Comparison of ENCODE assay signal across 19 cellular contexts in genomic region chr1:155077346-155077745, GRCh38. TPM values are rescaled to one million over a fixed set of nuclear protein-coding genes. Genes with fewer than 3 reads are reported as not detected.
DNase-seq lines count a peak whose midpoint lies in the region; ATAC-seq, FAIRE-seq and TF ChIP-seq lines count a peak whose summit lies in the region.
"Had no signal": no experiment of that assay in that cellular context is flagged by ENCODE, and none has a peak within 500 bp of the region (broad histone marks: within the 10 kb centered on the region; RNA-seq: fewer than 3 reads in every experiment).

No MANE protein-coding gene starts in this region.

- H3K27ac Mint-ChIP-seq in CD4-positive, CD25-positive, alpha-beta regulatory T cell = no peak overlapping the region
- H3K27ac Mint-ChIP-seq in IgD-negative memory B cell = peak overlapping the region in 2 of 3 donors; percentile 4 to 9
- H3K27ac Mint-ChIP-seq in neural crest cell (ENCODE audit: unreplicated experiment) = no peak overlapping the region

- H3K79me2 ChIP-seq in H1 (ENCODE audit: control insufficient read depth in 1 of 2, insufficient read depth in 2 of 2, low read length in 2 of 2) = no peaks in the 10 kb centered on the region

- TF ChIP-seq EP300 in H1 (IDR thresholded peaks at IDR 0.05; ENCODE audit: borderline replicate concordance in 1 of 2, low read depth in 2 of 2, low read length in 2 of 2) (no peak), gastroesophageal sphincter (IDR thresholded peaks at IDR 0.05) (no peak)

- no peaks in the 10 kb centered on the region for H3K36me3 Mint-ChIP-seq in CD4-positive, CD25-positive, alpha-beta regulatory T cell
- H3K36me3 Mint-ChIP-seq in IgD-negative memory B cell (no peaks in the 10 kb centered on the region), neural crest cell (ENCODE audit: low read depth) (no peaks in the 10 kb centered on the region)

- no peak overlapping the region for H2BK5ac ChIP-seq in H1 (ENCODE audit: low read depth, low read length)
- H2BK5ac ChIP-seq in mesenchymal stem cell (ENCODE audit: low read depth, low read length, poor library complexity, severe bottlenecking) = no peak overlapping the region

- ATAC-seq in CD4-positive, CD25-positive, alpha-beta regulatory T cell (ENCODE audit: low read depth in 2 of 2) = no peak
- ATAC-seq in gastroesophageal sphincter = no peak
- ATAC-seq: right lobe of liver had no signal

- peaks cover 0 to 8% of the 10 kb centered on the region in 2 experiments for H4K20me1 ChIP-seq in H1 (replicated peaks in 1 of 2; ENCODE audit: control insufficient read depth in 1 of 2, insufficient read depth in 2 of 2, low read length in 2 of 2)

- H3K27me3 Mint-ChIP-seq in CD4-positive, CD25-positive, alpha-beta regulatory T cell = peaks cover 41% of the 10 kb centered on the region
- H3K27me3 Mint-ChIP-seq in IgD-negative memory B cell (peaks cover 19% of the 10 kb centered on the region), neural crest cell (ENCODE audit: low read depth) (peaks cover 58% of the 10 kb centered on the region)

- no peak overlapping the region for H2BK20ac ChIP-seq in H1 (ENCODE audit: low read length)

- H3K36me3 ChIP-seq in CD4-positive, CD25-positive, alpha-beta regulatory T cell (ENCODE audit: control insufficient read depth, insufficient read depth, low read length) = no peaks in the 10 kb centered on the region
- H3K36me3 ChIP-seq in H1 (ENCODE audit: control insufficient read depth in 2 of 4, insufficient read depth in 4 of 4, low read length in 3 of 4) = no peaks in the 10 kb centered on the region
- H3K36me3 ChIP-seq in mesenchymal stem cell (ENCODE audit: control insufficient read depth in 1 of 2, insufficient read depth in 2 of 2, low read depth in 1 of 2, low read length in 2 of 2) = no peaks in the 10 kb centered on the region
- H3K36me3 ChIP-seq in gastroesophageal sphincter = no peaks in the 10 kb centered on the region
- H3K36me3 ChIP-seq: ascending aorta, right lobe of liver had no signal

- no peak overlapping the region for H2BK120ac ChIP-seq in H1 (replicated peaks; ENCODE audit: low read depth, low read length)
- H2BK120ac ChIP-seq in mesenchymal stem cell (ENCODE audit: low read depth, low read length) = no peak overlapping the region

- H4K5ac ChIP-seq in H1 (ENCODE audit: insufficient read length, low read depth, low read length) = no peak overlapping the region

- H3K79me1 ChIP-seq in H1 (ENCODE audit: low read depth, low read length) (no peaks in the 10 kb centered on the region), mesenchymal stem cell (replicated peaks; ENCODE audit: low read length, poor library complexity, severe bottlenecking) (no peaks in the 10 kb centered on the region)

- no peak for TF ChIP-seq RAD21 in H1 (IDR thresholded peaks at IDR 0.05 in 1 of 2, conservative IDR thresholded peaks at IDR 0.05 in 1 of 2; ENCODE audit: low read depth in 2 of 2, low read length in 2 of 2)

- peaks cover 0 to 4% (median 0%) of the 10 kb centered on the region in 7 donors for H3K9me3 Mint-ChIP-seq in CD4-positive, CD25-positive, alpha-beta regulatory T cell
- H3K9me3 Mint-ChIP-seq in IgD-negative memory B cell (peaks cover 0 to 1% (median 0%) of the 10 kb centered on the region in 3 donors), neural crest cell (no peaks in the 10 kb centered on the region)

- H3K9ac ChIP-seq in H1 (replicated peaks in 1 of 4; ENCODE audit: extremely low read depth in 1 of 4, low read depth in 3 of 4, low read length in 3 of 4) (no peak overlapping the region), mesenchymal stem cell (ENCODE audit: low read length) (no peak overlapping the region)

- H3K9me3 ChIP-seq in CD4-positive, CD25-positive, alpha-beta regulatory T cell (ENCODE audit: control insufficient read depth in 2 of 2, low read length in 2 of 2) = no peaks in the 10 kb centered on the region
- no peaks in the 10 kb centered on the region for H3K9me3 ChIP-seq in H1 (ENCODE audit: insufficient read depth in 2 of 2, low read depth in 1 of 2, low read length in 1 of 2)
- H3K9me3 ChIP-seq in mesenchymal stem cell (ENCODE audit: control insufficient read depth, low read length) = no peaks in the 10 kb centered on the region
- H3K9me3 ChIP-seq in gastroesophageal sphincter = no peaks in the 10 kb centered on the region
- H3K9me3 ChIP-seq: ascending aorta, right lobe of liver had no signal

- H4K8ac ChIP-seq in H1 (ENCODE audit: extremely low read depth, insufficient read depth, low read length) (no peak overlapping the region), mesenchymal stem cell (ENCODE audit: low read length) (no peak overlapping the region)

- H3K4me2 ChIP-seq in H1 (ENCODE audit: insufficient read depth in 1 of 2, low read depth in 2 of 2, low read length in 2 of 2) (no peak overlapping the region; a peak in 1 of 4 replicates), mesenchymal stem cell (ENCODE audit: low read length, poor library complexity, severe bottlenecking) (no peak overlapping the region)

- no peak for TF ChIP-seq POLR2A in H1 (IDR thresholded peaks at IDR 0.05; ENCODE audit: control extremely low read depth in 1 of 2, low read depth in 2 of 2, low read length in 2 of 2)
- TF ChIP-seq POLR2A in gastroesophageal sphincter (IDR thresholded peaks at IDR 0.05) = no peak

- 87% methylated on average over 3 of the region's 3 CpGs; no CpG with 5 or more reads in 1 of the 2 experiments for WGBS in H1 (ENCODE audit: extremely low coverage in 1 of 2, insufficient coverage in 1 of 2, insufficient read length in 1 of 2, insufficient replicate concordance in 2 of 2, low coverage in 1 of 2, low lambda C conversion rate in 2 of 2, missing lambda C conversion rate in 1 of 2), 2 experiments
- WGBS in mesenchymal stem cell = 94% methylated on average over 3 of the region's 3 CpGs
- 83% methylated on average over 2 of the region's 3 CpGs; no CpG with 5 or more reads in 1 of the 2 donors for WGBS in gastroesophageal sphincter (ENCODE audit: low coverage in 1 of 2), 2 donors

- peak overlapping the region; percentile 77; the same call in 1 of the 2 replicates for H2BK15ac ChIP-seq in H1 (ENCODE audit: low read length)
- no peak overlapping the region for H2BK15ac ChIP-seq in mesenchymal stem cell (ENCODE audit: low read depth, poor library complexity, severe bottlenecking)

- H3K14ac ChIP-seq in H1 (ENCODE audit: insufficient read length) = no peak overlapping the region
- no peak overlapping the region for H3K14ac ChIP-seq in mesenchymal stem cell (ENCODE audit: low read length in 2 of 2)

- peak overlapping the region; percentile 4 to 68 (median 60) for H3K4me3 Mint-ChIP-seq in CD4-positive, CD25-positive, alpha-beta regulatory T cell
- H3K4me3 Mint-ChIP-seq in IgD-negative memory B cell (peak overlapping the region in 2 of 4 donors; percentile 34 to 50), neural crest cell (peak overlapping the region; percentile 78)

- H3K4me3 ChIP-seq in CD4-positive, CD25-positive, alpha-beta regulatory T cell (ENCODE audit: low read depth, low read length) = no peak overlapping the region
- H3K4me3 ChIP-seq in H1 (ENCODE audit: extremely low read depth in 1 of 4, insufficient read depth in 2 of 4, low read depth in 3 of 4, low read length in 4 of 4) (no peak overlapping the region), mesenchymal stem cell (ENCODE audit: insufficient read depth in 1 of 2, low read depth in 1 of 2, low read length in 2 of 2) (no peak overlapping the region), gastroesophageal sphincter (no peak overlapping the region)
- H3K4me3 ChIP-seq: ascending aorta, coronary artery, right lobe of liver had no signal

- no peak for DNase-seq in CD4-positive, CD25-positive, alpha-beta regulatory T cell
- no peak for DNase-seq in H1 (ENCODE audit: low read depth in 1 of 2, low spot score in 2 of 2)
- DNase-seq in neural crest cell (ENCODE audit: low read depth, low spot score) = no peak
- no peak for DNase-seq in OCI-M2 (lab: John Stamatoyannopoulos, UW; ENCODE audit: unreplicated experiment)
- DNase-seq in mesenchymal stem cell = no peak
- DNase-seq in SK-N-DZ (ENCODE audit: low spot score) = no peak
- DNase-seq: activated gamma-delta T cell treated with Interleukin-2 at 50 U/mL for 16 hours, DMS79, KBM-7, NCI-H1105 treated with DMSO at 0.1 percent for 48 hours, nucleus accumbens, right lobe of liver, SHP77, substantia nigra had no signal

- H2AFZ ChIP-seq in H1 (ENCODE audit: low read length) (no peak overlapping the region), mesenchymal stem cell (ENCODE audit: low read depth, low read length) (no peak overlapping the region)

- POLR2A ChIA-PET in H1 (lab: Charles Lee; ENCODE audit: partially characterized antibody) = interaction anchor here (1.7 to 2.6 kb wide), 4 partner anchors 14 to 83 kb away, joined by 4 to 18 read pairs (median 7); partner anchors contain the start of gene EFNA4

- H3K23ac ChIP-seq in H1 (ENCODE audit: insufficient read length) (no peak overlapping the region), mesenchymal stem cell (ENCODE audit: low read length in 2 of 2) (peak overlapping the region in 1 of 2 experiments; percentile 18)

- FAIRE-seq in H1 (lab: Jason Lieb, UNC) = no peak

- CTCF ChIA-PET in H1 (lab: Charles Lee; ENCODE audit: partially characterized antibody) = interaction anchor here (0.6 to 33.9 kb wide), 4 partner anchors 9 to 71 kb away, joined by 3 to 907 read pairs (median 18); partner anchors contain the start of genes ADAM15 and EFNA4

- H3K4me1 ChIP-seq in CD4-positive, CD25-positive, alpha-beta regulatory T cell (ENCODE audit: control insufficient read depth, insufficient read depth, low read length, poor library complexity, severe bottlenecking) = peaks cover 44% of the 10 kb centered on the region
- peaks cover 4 to 31% (median 19%) of the 10 kb centered on the region in 4 experiments for H3K4me1 ChIP-seq in H1 (replicated peaks in 1 of 4; ENCODE audit: control insufficient read depth in 3 of 4, insufficient read depth in 4 of 4, low read length in 3 of 4)
- H3K4me1 ChIP-seq in mesenchymal stem cell (ENCODE audit: control insufficient read depth, insufficient read depth, low read depth, low read length) = peaks cover 38% of the 10 kb centered on the region
- peaks cover 11 to 43% (median 40%) of the 10 kb centered on the region in 3 donors for H3K4me1 ChIP-seq in gastroesophageal sphincter

- H3K4ac ChIP-seq in H1 (replicated peaks; ENCODE audit: insufficient read length, low read depth, low read length) (no peak overlapping the region), mesenchymal stem cell (ENCODE audit: low read depth in 1 of 2, low read length in 2 of 2) (no peak overlapping the region)

- H3K18ac ChIP-seq in H1 (ENCODE audit: extremely low read depth, low read length) = no peak overlapping the region
- no peak overlapping the region for H3K18ac ChIP-seq in mesenchymal stem cell (ENCODE audit: low read depth in 1 of 2, low read length in 2 of 2)

- peaks cover 16% of the 10 kb centered on the region; the same call in 1 of the 2 replicates for H3K23me2 ChIP-seq in H1 (ENCODE audit: low read depth, low read length)

- H2AK5ac ChIP-seq in H1 (ENCODE audit: low read depth, low read length) (peak overlapping the region; percentile 41), mesenchymal stem cell (ENCODE audit: low read length, severe bottlenecking) (no peak overlapping the region)

- H3K56ac ChIP-seq in H1 (replicated peaks; ENCODE audit: insufficient read length, low read depth, low read length) = no peak overlapping the region

- H3K27ac ChIP-seq in CD4-positive, CD25-positive, alpha-beta regulatory T cell (ENCODE audit: insufficient read depth, low read length, poor library complexity, severe bottlenecking) = no peak overlapping the region
- H3K27ac ChIP-seq in H1 (ENCODE audit: low read depth, low read length) (no peak overlapping the region), mesenchymal stem cell (ENCODE audit: low read length, poor library complexity, severe bottlenecking) (no peak overlapping the region), gastroesophageal sphincter (no peak overlapping the region)
- H3K27ac ChIP-seq: ascending aorta, coronary artery, right lobe of liver had no signal

- H2BK12ac ChIP-seq in H1 (ENCODE audit: low read depth, low read length) (peak overlapping the region; percentile 75; the same call in 1 of the 2 replicates), mesenchymal stem cell (ENCODE audit: low read length in 2 of 2) (no peak overlapping the region)

- peaks cover 0 to 45% (median 18%) of the 10 kb centered on the region in 4 donors for H3K4me1 Mint-ChIP-seq in CD4-positive, CD25-positive, alpha-beta regulatory T cell
- H3K4me1 Mint-ChIP-seq in IgD-negative memory B cell = peaks cover 16 to 32% (median 25%) of the 10 kb centered on the region in 3 donors
- H3K4me1 Mint-ChIP-seq in neural crest cell = peaks cover 31% of the 10 kb centered on the region

- peaks cover 6% of the 10 kb centered on the region for H3K27me3 ChIP-seq in CD4-positive, CD25-positive, alpha-beta regulatory T cell (ENCODE audit: control insufficient read depth, insufficient read depth, low read length)
- H3K27me3 ChIP-seq in H1 (replicated peaks in 1 of 4; ENCODE audit: control insufficient read depth in 3 of 4, extremely low read depth in 1 of 4, insufficient read depth in 3 of 4, low read length in 3 of 4) (peaks cover 32 to 46% (median 43%) of the 10 kb centered on the region in 4 experiments), mesenchymal stem cell (ENCODE audit: control insufficient read depth in 1 of 2, insufficient read depth in 1 of 2, low read length in 2 of 2) (peaks cover 53 to 73% of the 10 kb centered on the region in 2 experiments), gastroesophageal sphincter (peaks cover 38% of the 10 kb centered on the region)

- TF ChIP-seq CTCF in H1 (IDR thresholded peaks at IDR 0.05; ENCODE audit: control extremely low read depth in 1 of 3, insufficient read depth in 1 of 3, low read depth in 1 of 3, low read length in 3 of 3) = no peak
- TF ChIP-seq CTCF in neural crest cell (conservative IDR thresholded peaks at IDR 0.05) = no peak
- TF ChIP-seq CTCF in gastroesophageal sphincter (IDR thresholded peaks at IDR 0.05) = no peak

- H4K91ac ChIP-seq in H1 (replicated peaks; ENCODE audit: insufficient read length, low read length) = no peak overlapping the region
- H4K91ac ChIP-seq in mesenchymal stem cell (ENCODE audit: low read length) = no peak overlapping the region

RNA-seq across cellular contexts. Expression of gene EFNA3, which starts 1.3 kb away (rescaled TPM):
- total RNA-seq in CD4-positive, CD25-positive, alpha-beta regulatory T cell = 0.52 TPM
- 1 to 10 TPM in 1 of 4 donors, under 1 TPM in 3; 0.42 to 1.2 (median 0.69) TPM for polyA plus RNA-seq in CD4-positive, CD25-positive, alpha-beta regulatory T cell
- polyA plus RNA-seq in IgD-negative memory B cell (1.3 TPM), H1 (2011; rRNA removed) (13.8 and 18.7 TPM in 2 replicates)
- 10.8 and 11.6 TPM in 2 replicates for total RNA-seq in H1 (2021; fragmentation: NEBNext Ultra II Directional; extraction: Animal tissue kit (Norgen Biotek cat#: 25700))
- 9.6 TPM for polyA plus RNA-seq in H1 (2011; cell fraction: cytosol; rRNA removed)
- polyA plus RNA-seq in H1 (2011; cell fraction: nucleus; rRNA removed) = 14.5 TPM
- 7.9 to 16.6 TPM (median 13.5 TPM) in 4 replicates for polyA plus RNA-seq in H1 (2012, experiment 1 of 2)
- polyA plus RNA-seq in H1 (2012, experiment 2 of 2) = 13.4 TPM
- polyA plus RNA-seq in H1 (2013, experiment 1 of 2) = 11.6 TPM
- 10.9 TPM for polyA plus RNA-seq in H1 (2013, experiment 2 of 2)
- polyA minus RNA-seq in H1 (2011; rRNA and poly(A)+ RNA removed) = 5.2 and 7.7 TPM in 2 replicates
- polyA minus RNA-seq in H1 (2011; cell fraction: cytosol; rRNA and poly(A)+ RNA removed) = 2.1 TPM
- 5.4 TPM for polyA minus RNA-seq in H1 (2011; cell fraction: nucleus; rRNA and poly(A)+ RNA removed)
- total RNA-seq in neural crest cell (5.6 and 6.6 TPM in 2 replicates), gastroesophageal sphincter (under 1 TPM in 2 of 4 donors, not detected in 2; 0.27 to 0.77 TPM)
- 0.95 TPM for polyA plus RNA-seq in mesenchymal stem cell (2013, experiment 1 of 2)
- polyA plus RNA-seq in mesenchymal stem cell (2013, experiment 2 of 2) = 1.3 TPM
- 13.3 and 15.9 TPM in 2 replicates for polyA plus RNA-seq in SK-N-DZ (2014; cell fraction: cytosol; rRNA removed)
- polyA plus RNA-seq in SK-N-DZ (2014; cell fraction: nucleus; rRNA removed) = 10.2 and 10.5 TPM in 2 replicates

RNA-seq across cellular contexts. Expression of gene EFNA4, which starts 13.8 kb away (rescaled TPM):
- total RNA-seq in CD4-positive, CD25-positive, alpha-beta regulatory T cell = 6.1 TPM
- 1 to 10 TPM; 2.5 to 5.9 (median 4.2) TPM for polyA plus RNA-seq in CD4-positive, CD25-positive, alpha-beta regulatory T cell
- polyA plus RNA-seq in IgD-negative memory B cell (8.5 TPM), H1 (2011; rRNA removed) (23.2 and 23.9 TPM in 2 replicates)
- total RNA-seq in H1 (2021; fragmentation: NEBNext Ultra II Directional; extraction: Animal tissue kit (Norgen Biotek cat#: 25700)) = 18.5 and 21.9 TPM in 2 replicates
- polyA plus RNA-seq in H1 (2011; cell fraction: cytosol; rRNA removed) = 21.9 TPM
- polyA plus RNA-seq in H1 (2011; cell fraction: nucleus; rRNA removed) = 30.6 TPM
- polyA plus RNA-seq in H1 (2012, experiment 1 of 2) = 19.2 to 24.8 TPM (median 23.5 TPM) in 4 replicates
- polyA plus RNA-seq in H1 (2012, experiment 2 of 2) = 37.0 TPM
- 27.7 TPM for polyA plus RNA-seq in H1 (2013, experiment 1 of 2)
- 31.5 TPM for polyA plus RNA-seq in H1 (2013, experiment 2 of 2)
- polyA minus RNA-seq in H1 (2011; rRNA and poly(A)+ RNA removed) = 13.4 and 16.4 TPM in 2 replicates
- polyA minus RNA-seq in H1 (2011; cell fraction: cytosol; rRNA and poly(A)+ RNA removed) = 10.6 TPM
- polyA minus RNA-seq in H1 (2011; cell fraction: nucleus; rRNA and poly(A)+ RNA removed) = 8.8 TPM
- total RNA-seq in neural crest cell (26.4 and 28.5 TPM in 2 replicates), gastroesophageal sphincter (1 to 10 TPM in 3 of 4 donors, under 1 TPM in 1; 0.81 to 5.8 (median 2.3) TPM)
- polyA plus RNA-seq in mesenchymal stem cell (2013, experiment 1 of 2) = 14.2 TPM
- 14.3 TPM for polyA plus RNA-seq in mesenchymal stem cell (2013, experiment 2 of 2)
- polyA plus RNA-seq in SK-N-DZ (2014; cell fraction: cytosol; rRNA removed) = 12.7 and 13.3 TPM in 2 replicates
- polyA plus RNA-seq in SK-N-DZ (2014; cell fraction: nucleus; rRNA removed) = 9.2 and 10.1 TPM in 2 replicates

RNA-seq across cellular contexts. Expression of gene ADAM15, which starts 26.2 kb away (rescaled TPM):
- 31.5 TPM for total RNA-seq in CD4-positive, CD25-positive, alpha-beta regulatory T cell
- 10 to 100 TPM in 3 of 4 donors, 1 to 10 TPM in 1; 9.8 to 24.7 (median 17.2) TPM for polyA plus RNA-seq in CD4-positive, CD25-positive, alpha-beta regulatory T cell
- polyA plus RNA-seq in IgD-negative memory B cell (8.0 TPM), H1 (2011; rRNA removed) (37.6 and 51.2 TPM in 2 replicates)
- total RNA-seq in H1 (2021; fragmentation: NEBNext Ultra II Directional; extraction: Animal tissue kit (Norgen Biotek cat#: 25700)) = 32.2 and 32.9 TPM in 2 replicates
- 30.7 TPM for polyA plus RNA-seq in H1 (2011; cell fraction: cytosol; rRNA removed)
- 105 TPM for polyA plus RNA-seq in H1 (2011; cell fraction: nucleus; rRNA removed)
- polyA plus RNA-seq in H1 (2012, experiment 1 of 2) = 19.9 to 42.2 TPM (median 37.8 TPM) in 4 replicates
- 40.9 TPM for polyA plus RNA-seq in H1 (2012, experiment 2 of 2)
- polyA plus RNA-seq in H1 (2013, experiment 1 of 2) = 29.2 TPM
- 29.2 TPM for polyA plus RNA-seq in H1 (2013, experiment 2 of 2)
- polyA minus RNA-seq in H1 (2011; rRNA and poly(A)+ RNA removed) = 40.1 and 41.1 TPM in 2 replicates
- polyA minus RNA-seq in H1 (2011; cell fraction: cytosol; rRNA and poly(A)+ RNA removed) = 45.4 TPM
- 30.4 TPM for polyA minus RNA-seq in H1 (2011; cell fraction: nucleus; rRNA and poly(A)+ RNA removed)
- total RNA-seq in neural crest cell (82.2 and 85.1 TPM in 2 replicates), gastroesophageal sphincter (100 to 1,000 TPM in 2 of 4 donors, 10 to 100 TPM in 2; 65.4 to 115 (median 100.0) TPM)
- 32.8 TPM for polyA plus RNA-seq in mesenchymal stem cell (2013, experiment 1 of 2)
- polyA plus RNA-seq in mesenchymal stem cell (2013, experiment 2 of 2) = 32.9 TPM
- 55.4 and 55.5 TPM in 2 replicates for polyA plus RNA-seq in SK-N-DZ (2014; cell fraction: cytosol; rRNA removed)
- 227 and 243 TPM in 2 replicates for polyA plus RNA-seq in SK-N-DZ (2014; cell fraction: nucleus; rRNA removed)

RNA-seq across cellular contexts. Expression of gene DCST1, which starts 43.7 kb away (rescaled TPM):
- total RNA-seq in CD4-positive, CD25-positive, alpha-beta regulatory T cell = 0.32 TPM
- not detected for polyA plus RNA-seq in CD4-positive, CD25-positive, alpha-beta regulatory T cell
- polyA plus RNA-seq in IgD-negative memory B cell (not detected), H1 (2011; rRNA removed) (0.03 TPM in 1 of 2 replicates, not detected in the other)
- total RNA-seq in H1 (2021; fragmentation: NEBNext Ultra II Directional; extraction: Animal tissue kit (Norgen Biotek cat#: 25700)) = not detected in 2 replicates
- polyA plus RNA-seq in H1 (2011; cell fraction: cytosol; rRNA removed) = not detected
- 0.24 TPM for polyA plus RNA-seq in H1 (2011; cell fraction: nucleus; rRNA removed)
- 0.08 TPM in 1 of 4 replicates, not detected in the others for polyA plus RNA-seq in H1 (2012, experiment 1 of 2)
- not detected for polyA plus RNA-seq in H1 (2012, experiment 2 of 2)
- 0.06 TPM for polyA plus RNA-seq in H1 (2013, experiment 1 of 2)
- polyA plus RNA-seq in H1 (2013, experiment 2 of 2) = not detected
- not detected in 2 replicates for polyA minus RNA-seq in H1 (2011; rRNA and poly(A)+ RNA removed)
- not detected for polyA minus RNA-seq in H1 (2011; cell fraction: cytosol; rRNA and poly(A)+ RNA removed)
- not detected for polyA minus RNA-seq in H1 (2011; cell fraction: nucleus; rRNA and poly(A)+ RNA removed)
- total RNA-seq in neural crest cell (not detected in 2 replicates), gastroesophageal sphincter (not detected)
- not detected for polyA plus RNA-seq in mesenchymal stem cell (2013, experiment 1 of 2)
- polyA plus RNA-seq in mesenchymal stem cell (2013, experiment 2 of 2) = not detected
- polyA plus RNA-seq in SK-N-DZ (2014; cell fraction: cytosol; rRNA removed) = 0.05 TPM in 1 of 2 replicates, not detected in the other
- not detected in 2 replicates for polyA plus RNA-seq in SK-N-DZ (2014; cell fraction: nucleus; rRNA removed)
- total RNA-seq: ascending aorta; right lobe of liver; T-helper 2 cell treated with Interferon-gamma antibody and Interleukin-4, amounts not matched to agents 100 ng/mL and 5 ng/mL, for 36 hours had no signal

RNA-seq across cellular contexts. Expression of gene DCST2, which starts 43.8 kb away (rescaled TPM):
- total RNA-seq in CD4-positive, CD25-positive, alpha-beta regulatory T cell = 1.4 TPM
- polyA plus RNA-seq in CD4-positive, CD25-positive, alpha-beta regulatory T cell = not detected
- polyA plus RNA-seq in IgD-negative memory B cell = not detected
- total RNA-seq in H1 (2021; fragmentation: NEBNext Ultra II Directional; extraction: Animal tissue kit (Norgen Biotek cat#: 25700)) = 0.43 TPM in 1 of 2 replicates, not detected in the other
- polyA plus RNA-seq in H1 (2011; rRNA removed) = 1.7 and 2.1 TPM in 2 replicates
- 1.9 TPM for polyA plus RNA-seq in H1 (2011; cell fraction: cytosol; rRNA removed)
- polyA plus RNA-seq in H1 (2011; cell fraction: nucleus; rRNA removed) = 10.2 TPM
- polyA plus RNA-seq in H1 (2012, experiment 1 of 2) = 0.26 to 1.0 TPM (median 0.74 TPM) in 4 replicates
- 0.13 TPM for polyA plus RNA-seq in H1 (2012, experiment 2 of 2)
- polyA plus RNA-seq in H1 (2013, experiment 1 of 2) = 0.53 TPM
- 0.26 TPM for polyA plus RNA-seq in H1 (2013, experiment 2 of 2)
- 0.07 and 1.6 TPM in 2 replicates for polyA minus RNA-seq in H1 (2011; rRNA and poly(A)+ RNA removed)
- not detected for polyA minus RNA-seq in H1 (2011; cell fraction: cytosol; rRNA and poly(A)+ RNA removed)
- polyA minus RNA-seq in H1 (2011; cell fraction: nucleus; rRNA and poly(A)+ RNA removed) = 0.30 TPM
- total RNA-seq in neural crest cell = 1.3 and 3.4 TPM in 2 replicates
- polyA plus RNA-seq in mesenchymal stem cell (2013, experiment 1 of 2) = 0.07 TPM
- 0.08 TPM for polyA plus RNA-seq in mesenchymal stem cell (2013, experiment 2 of 2)
- total RNA-seq in gastroesophageal sphincter = under 1 TPM in 2 of 4 donors, not detected in 2; 0.35 to 0.54 TPM
- 0.28 TPM in 1 of 2 replicates, not detected in the other for polyA plus RNA-seq in SK-N-DZ (2014; cell fraction: cytosol; rRNA removed)
- 0.19 and 2.3 TPM in 2 replicates for polyA plus RNA-seq in SK-N-DZ (2014; cell fraction: nucleus; rRNA removed)

Comparison
In these comparisons a context has a peak if more than half of its experiments do, and no peak if none do; other contexts are left out.
1. H3K27ac Mint-ChIP-seq: peak in IgD-negative memory B cell (2 of 3); none in CD4-positive, CD25-positive, alpha-beta regulatory T cell (0 of 3) and neural crest cell (single experiment).